In the genomic region with DNA sequence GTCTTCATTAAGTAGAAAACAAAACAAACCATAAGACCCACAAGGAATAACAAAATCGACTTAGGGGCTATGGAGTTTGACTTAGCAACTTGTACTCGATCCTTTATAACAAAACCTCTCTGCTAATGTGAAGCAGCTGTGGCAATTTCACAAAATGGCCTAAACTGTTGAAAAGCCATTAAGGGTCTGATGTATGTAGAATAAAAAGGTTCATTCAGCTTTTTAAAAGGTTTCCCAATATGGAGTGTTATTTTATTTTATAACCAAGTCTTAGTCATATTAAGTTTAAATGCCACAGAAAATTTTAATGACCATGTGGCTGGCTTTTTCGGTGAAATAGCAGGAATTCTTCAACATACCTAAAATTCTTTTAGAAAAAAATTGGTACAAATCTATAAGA, we compare ENCODE assay signal across 18 cellular contexts.
A peak's percentile ranks its signal among the peaks of the same experiment; 100 is the strongest.
DNase-seq lines count a peak whose midpoint lies in the region; ATAC-seq and TF ChIP-seq lines count a peak whose summit lies in the region.
"Had no signal": no experiment of that assay in that cellular context is flagged by ENCODE, and none has a peak within 500 bp of the region (broad histone marks: within the 10 kb centered on the region; RNA-seq: fewer than 3 reads in every experiment).

No MANE protein-coding gene starts in this region.

- peak overlapping the region; percentile 19 for H3K4me2 ChIP-seq in GM23248 (ENCODE audit: unreplicated experiment)

- H3K27ac ChIP-seq in GM23248 = no peak overlapping the region; the same call in 1 of the 2 replicates
- H3K27ac ChIP-seq in brain microvascular endothelial cell = no peak overlapping the region
- no peak overlapping the region for H3K27ac ChIP-seq in sigmoid colon
- H3K27ac ChIP-seq: SJSA1 had no signal

- intact Hi-C loops in sigmoid colon (cut with DNase I) = no loop called here

- no peak overlapping the region for H3K9ac ChIP-seq in GM23248

- peaks cover 12% of the 10 kb centered on the region; the same call in 1 of the 2 replicates for H3F3A ChIP-seq in GM23248 (ENCODE audit: insufficient read depth)

- no peaks in the 10 kb centered on the region for H3K9me3 Mint-ChIP-seq in activated CD8-positive, alpha-beta T cell treated with anti-CD3 and anti-CD28 coated beads, Interleukin-2, amount 10 ng/mL, durations not matched to agents 7 days and 5 days (ENCODE audit: insufficient read depth)
- H3K9me3 Mint-ChIP-seq: H9, IgD-negative memory B cell had no signal

- TF ChIP-seq CTCF in AG09309 (IDR thresholded peaks at IDR 0.05; ENCODE audit: control insufficient read depth, insufficient read depth, low read depth, low read length, missing control alignments) (no peak), fibroblast of mammary gland (conservative IDR thresholded peaks at IDR 0.05; ENCODE audit: control insufficient read depth, insufficient read depth, low read depth, low read length) (no peak), brain microvascular endothelial cell (IDR thresholded peaks at IDR 0.05; ENCODE audit: low read depth, low read length, missing control alignments) (no peak), sigmoid colon (IDR thresholded peaks at IDR 0.05) (no peak)

- no peak overlapping the region for H2AFZ ChIP-seq in GM23248

- no peaks in the 10 kb centered on the region for H3K4me1 Mint-ChIP-seq in activated CD8-positive, alpha-beta T cell treated with anti-CD3 and anti-CD28 coated beads, Interleukin-2, amount 10 ng/mL, durations not matched to agents 7 days and 5 days (ENCODE audit: low read depth)
- H3K4me1 Mint-ChIP-seq: CD8-positive, alpha-beta memory T cell had no signal

- no peak overlapping the region for H3K4me3 ChIP-seq in AG09309 (ENCODE audit: control insufficient read depth, low read depth, low read length)
- H3K4me3 ChIP-seq in GM23248 = no peak overlapping the region
- no peak overlapping the region for H3K4me3 ChIP-seq in fibroblast of mammary gland (ENCODE audit: control insufficient read depth, low read depth, low read length)
- H3K4me3 ChIP-seq in brain microvascular endothelial cell (ENCODE audit: low read depth, low read length) = no peak overlapping the region
- H3K4me3 ChIP-seq in sigmoid colon = no peak overlapping the region
- H3K4me3 ChIP-seq: MG63, SJSA1 had no signal

- H3K4me3 Mint-ChIP-seq in activated CD8-positive, alpha-beta T cell treated with anti-CD3 and anti-CD28 coated beads, Interleukin-2, amount 10 ng/mL, durations not matched to agents 7 days and 5 days = no peak overlapping the region
- H3K4me3 Mint-ChIP-seq: CD8-positive, alpha-beta memory T cell; H9; IgD-negative memory B cell had no signal

- no peak for TF ChIP-seq EP300 in sigmoid colon (IDR thresholded peaks at IDR 0.05)

- no peaks in the 10 kb centered on the region for H3K27me3 Mint-ChIP-seq in activated CD8-positive, alpha-beta T cell treated with anti-CD3 and anti-CD28 coated beads, Interleukin-2, amount 10 ng/mL, durations not matched to agents 7 days and 5 days (ENCODE audit: low read depth)
- H3K27me3 Mint-ChIP-seq: CD8-positive, alpha-beta memory T cell; IgD-negative memory B cell had no signal

- POLR2A ChIA-PET in activated CD8-positive, alpha-beta T cell treated with anti-CD3 and anti-CD28 coated beads, Interleukin-2, amount 10 ng/mL, durations not matched to agents 7 days and 5 days (lab: Charles Lee) = no interaction called here

- no peaks in the 10 kb centered on the region for H3K36me3 ChIP-seq in GM23248 (ENCODE audit: low read depth)
- no peaks in the 10 kb centered on the region for H3K36me3 ChIP-seq in brain microvascular endothelial cell (replicated peaks)
- H3K36me3 ChIP-seq in sigmoid colon = no peaks in the 10 kb centered on the region
- H3K36me3 ChIP-seq: MG63, SJSA1 had no signal

- ATAC-seq in activated CD8-positive, alpha-beta T cell treated with anti-CD3 and anti-CD28 coated beads, Interleukin-2, amount 10 ng/mL, durations not matched to agents 7 days and 5 days = no peak
- ATAC-seq: Panc1 had no signal

- H3K36me3 Mint-ChIP-seq in activated CD8-positive, alpha-beta T cell treated with anti-CD3 and anti-CD28 coated beads, Interleukin-2, amount 10 ng/mL, durations not matched to agents 7 days and 5 days (ENCODE audit: low read depth) = no peaks in the 10 kb centered on the region
- H3K36me3 Mint-ChIP-seq: CD8-positive, alpha-beta memory T cell; IgD-negative memory B cell had no signal

- in situ Hi-C loops in GM23248 (cut with MboI) = no loop called here
- in situ Hi-C loops in brain microvascular endothelial cell (cut with HindIII; ENCODE audit: low pct_ligation_motif_present, low sequenced_read_pairs) = no loop called here

- H3K79me2 ChIP-seq in GM23248 (ENCODE audit: insufficient read depth) = no peaks in the 10 kb centered on the region

- DNase-seq in AG09309 (ENCODE audit: low read depth) = peak; percentile 33
- peak; percentile 40 for DNase-seq in GM23248
- peak; percentile 66 for DNase-seq in fibroblast of mammary gland (ENCODE audit: low read depth)
- DNase-seq in activated CD8-positive, alpha-beta T cell treated with anti-CD3 and anti-CD28 coated beads, Interleukin-2, amount 10 ng/mL, durations not matched to agents 7 days and 5 days = no peak
- no peak for DNase-seq in brain microvascular endothelial cell
- no peak for DNase-seq in activated CD8-positive, alpha-beta memory T cell treated with anti-CD3 and anti-CD28 coated beads, Interleukin-2, amount 50 U/mL, for 4 hours
- no peak for DNase-seq in sigmoid colon
- DNase-seq: C1 segment of cervical spinal cord; CD8-positive, alpha-beta memory T cell; H9; Karpas-422; MG63; NCI-H1092 treated with DMSO at 0.1 percent for 48 hours; NCI-H446 treated with DMSO at 0.1 percent for 48 hours; NCI-H69 had no signal

- CTCF ChIA-PET in activated CD8-positive, alpha-beta T cell treated with anti-CD3 and anti-CD28 coated beads, Interleukin-2, amount 10 ng/mL, durations not matched to agents 7 days and 5 days (lab: Charles Lee) = no interaction called here

- no peaks in the 10 kb centered on the region for H3K9me2 ChIP-seq in GM23248 (ENCODE audit: insufficient read depth)

- no peak overlapping the region for H3K27ac Mint-ChIP-seq in activated CD8-positive, alpha-beta T cell treated with anti-CD3 and anti-CD28 coated beads, Interleukin-2, amount 10 ng/mL, durations not matched to agents 7 days and 5 days
- H3K27ac Mint-ChIP-seq: CD8-positive, alpha-beta memory T cell; H9; IgD-negative memory B cell had no signal

- no peaks in the 10 kb centered on the region for H3K27me3 ChIP-seq in GM23248 (replicated peaks; ENCODE audit: insufficient read depth)
- H3K27me3 ChIP-seq in brain microvascular endothelial cell (replicated peaks) = no peaks in the 10 kb centered on the region
- H3K27me3 ChIP-seq in sigmoid colon = no peaks in the 10 kb centered on the region
- H3K27me3 ChIP-seq: MG63, SJSA1 had no signal

- H3K9me3 ChIP-seq in GM23248 (ENCODE audit: low read depth) = no peaks in the 10 kb centered on the region
- no peaks in the 10 kb centered on the region for H3K9me3 ChIP-seq in sigmoid colon
- H3K9me3 ChIP-seq: MG63, SJSA1 had no signal

- no peak for TF ChIP-seq POLR2A in sigmoid colon (IDR thresholded peaks at IDR 0.05)

- 34 to 35% methylated on average over 3 of the region's 3 CpGs for WGBS in GM23248 (ENCODE audit: low coverage in 1 of 2, low lambda C conversion rate in 2 of 2, missing lambda C conversion rate in 2 of 2), 2 experiments
- 78 to 83% methylated on average over 3 of the region's 3 CpGs for WGBS in sigmoid colon, 2 donors

- H4K20me1 ChIP-seq in GM23248 (ENCODE audit: insufficient read depth) = no peaks in the 10 kb centered on the region

- H3K4me1 ChIP-seq in GM23248 (ENCODE audit: insufficient read depth) (peaks cover 22% of the 10 kb centered on the region), sigmoid colon (no peaks in the 10 kb centered on the region)
- H3K4me1 ChIP-seq: SJSA1 had no signal

Comparison
In these comparisons a context has a peak if more than half of its experiments do, and no peak if none do; other contexts are left out.
1. DNase-seq: peak in AG09309 (single experiment), GM23248 (single experiment) and fibroblast of mammary gland (single experiment); none in activated CD8-positive, alpha-beta T cell treated with anti-CD3 and anti-CD28 coated beads, Interleukin-2, amount 10 ng/mL, durations not matched to agents 7 days and 5 days (single experiment), brain microvascular endothelial cell (single experiment), activated CD8-positive, alpha-beta memory T cell treated with anti-CD3 and anti-CD28 coated beads, Interleukin-2, amount 50 U/mL, for 4 hours (single experiment) and sigmoid colon (single experiment).